ENCODE assay signal across 19 cellular contexts in genomic region chr2:175807031-175807873, GRCh38.
DNase-seq lines count a peak whose midpoint lies in the region; ATAC-seq, FAIRE-seq and TF ChIP-seq lines count a peak whose summit lies in the region.
"Had no signal": no experiment of that assay in that cellular context is flagged by ENCODE, and none has a peak within 500 bp of the region (broad histone marks: within the 10 kb centered on the region; RNA-seq: fewer than 3 reads in every experiment).

No MANE protein-coding gene starts in this region.

- no peak overlapping the region; the same call in 1 of the 2 replicates for H3K4me3 Mint-ChIP-seq in HFFc6
- H3K4me3 Mint-ChIP-seq: activated CD4-positive, alpha-beta T cell treated with anti-CD3 and anti-CD28 coated beads for 36 hours; activated naive CD8-positive, alpha-beta T cell; stimulated activated naive B cell treated with anti-CD40 and anti-IgM and Interleukin-4, amounts not matched to agents 10 μg/mL and 1 μg/mL and 100 μg/mL, for 72 hours; T-helper 2 cell treated with Interferon-gamma antibody and Interleukin-4, amounts not matched to agents 5 μg/mL and 100 μg/mL, for 36 hours had no signal

- H3K4me1 ChIP-seq in BE2C, result peaks cover 14% of the 10 kb centered on the region
- H3K4me1 ChIP-seq in keratinocyte (ENCODE audit: control insufficient read depth, extremely low read depth, insufficient read depth, low read length), result no peaks in the 10 kb centered on the region
- H3K4me1 ChIP-seq: upper lobe of right lung had no signal

- H3K9me3 Mint-ChIP-seq in HFFc6, result no peaks in the 10 kb centered on the region
- H3K9me3 Mint-ChIP-seq: T-helper 2 cell treated with Interferon-gamma antibody and Interleukin-4, amounts not matched to agents 5 μg/mL and 100 μg/mL, for 36 hours had no signal

- no peaks in the 10 kb centered on the region for H3K79me2 ChIP-seq in keratinocyte (ENCODE audit: control insufficient read depth, insufficient read depth, low read length)

- peaks cover 6% of the 10 kb centered on the region for H3K27me3 Mint-ChIP-seq in HFFc6 (ENCODE audit: insufficient read depth)

- H3K4me1 Mint-ChIP-seq in HFFc6 (ENCODE audit: low read depth), result peaks cover 42% of the 10 kb centered on the region
- H3K4me1 Mint-ChIP-seq: activated CD4-positive, alpha-beta T cell treated with anti-CD3 and anti-CD28 coated beads for 36 hours; stimulated activated naive B cell treated with anti-CD40 and anti-IgM and Interleukin-4, amounts not matched to agents 10 μg/mL and 1 μg/mL and 100 μg/mL, for 72 hours had no signal

- no peak overlapping the region for H2AFZ ChIP-seq in keratinocyte (ENCODE audit: control insufficient read depth, low read length)

- no peaks in the 10 kb centered on the region for H3K36me3 Mint-ChIP-seq in HFFc6 (ENCODE audit: low read depth)
- H3K36me3 Mint-ChIP-seq: activated naive CD8-positive, alpha-beta T cell; stimulated activated naive B cell treated with anti-CD40 and anti-IgM and Interleukin-4, amounts not matched to agents 10 μg/mL and 1 μg/mL and 100 μg/mL, for 72 hours had no signal

- H3K4me3 ChIP-seq in BE2C (ENCODE audit: low read depth, low read length), result no peak overlapping the region
- H3K4me3 ChIP-seq in keratinocyte (ENCODE audit: control insufficient read depth in 2 of 3, extremely low read depth in 1 of 3, insufficient read depth in 2 of 3, low read depth in 1 of 3, low read length in 3 of 3), result no peak overlapping the region
- H3K4me3 ChIP-seq: cardiac muscle cell, gastrocnemius medialis, skin epidermis, upper lobe of right lung had no signal

- dilution Hi-C loops in keratinocyte (cut with MboI; ENCODE audit: extremely low pct_ligation_motif_present, low sequenced_read_pairs), result no loop called here

- H4K20me1 ChIP-seq in keratinocyte (ENCODE audit: control insufficient read depth, extremely low read depth, insufficient read depth, low read length), result no peaks in the 10 kb centered on the region

- TF ChIP-seq CTCF in BE2C (IDR thresholded peaks at IDR 0.05; ENCODE audit: low read depth, low read length) (no peak), HFFc6 (IDR thresholded peaks at IDR 0.05) (no peak), keratinocyte (optimal IDR thresholded peaks at IDR 0.05 in 1 of 3, IDR thresholded peaks at IDR 0.05 in 1 of 3, conservative IDR thresholded peaks at IDR 0.05 in 1 of 3; ENCODE audit: extremely low read depth in 1 of 3, insufficient read depth in 2 of 3, low read length in 3 of 3) (no peak)

- ATAC-seq in SK-N-SH treated with all-trans-retinoic acid at 6 μM for 48 hours, result peak; percentile 45
- ATAC-seq: activated CD4-positive, alpha-beta T cell treated with anti-CD3 and anti-CD28 coated beads for 36 hours; gastrocnemius medialis; stimulated activated naive B cell treated with anti-CD40 and anti-IgM and Interleukin-4, amounts not matched to agents 10 μg/mL and 1 μg/mL and 100 μg/mL, for 72 hours; upper lobe of right lung had no signal

- peak; percentile 41 for FAIRE-seq in keratinocyte (lab: Jason Lieb, UNC)

- no peak overlapping the region for H3K4me2 ChIP-seq in keratinocyte (ENCODE audit: control insufficient read depth, extremely low read depth, insufficient read depth, low read depth, low read length)

- peak; percentile 65 for DNase-seq in BE2C
- peak; percentile 87 for DNase-seq in HFFc6
- no peak for DNase-seq in keratinocyte (ENCODE audit: low read depth, low spot score)
- DNase-seq in DMS53 (lab: John Stamatoyannopoulos, UW), result no peak
- no peak for DNase-seq in activated CD4-positive, CD25-positive, alpha-beta regulatory T cell (lab: John Stamatoyannopoulos, UW)
- DNase-seq in GM19238 (ENCODE audit: insufficient read length, low spot score), result no peak
- DNase-seq in NCI-H446 treated with DMSO at 0.1 percent for 48 hours (lab: John Stamatoyannopoulos, UW), result no peak
- DNase-seq: activated CD4-positive, alpha-beta T cell treated with anti-CD3 and anti-CD28 coated beads for 36 hours; gastrocnemius medialis; NCI-H1694; NCI-H526 treated with DMSO at 0.1 percent for 48 hours; nucleus accumbens; stimulated activated naive B cell treated with anti-CD40 and anti-IgM and Interleukin-4, amounts not matched to agents 10 μg/mL and 1 μg/mL and 100 μg/mL, for 72 hours; upper lobe of right lung had no signal

- peaks cover 2% of the 10 kb centered on the region for H3K9me1 ChIP-seq in keratinocyte (ENCODE audit: control insufficient read depth, extremely low read depth, insufficient read depth, low read length)

- peak overlapping the region; percentile 14 for H3K27ac Mint-ChIP-seq in HFFc6
- H3K27ac Mint-ChIP-seq: activated CD4-positive, alpha-beta T cell treated with anti-CD3 and anti-CD28 coated beads for 36 hours; activated naive CD8-positive, alpha-beta T cell; stimulated activated naive B cell treated with anti-CD40 and anti-IgM and Interleukin-4, amounts not matched to agents 10 μg/mL and 1 μg/mL and 100 μg/mL, for 72 hours; T-helper 2 cell treated with Interferon-gamma antibody and Interleukin-4, amounts not matched to agents 5 μg/mL and 100 μg/mL, for 36 hours had no signal

- H3K27me3 ChIP-seq in BE2C, result no peaks in the 10 kb centered on the region
- H3K27me3 ChIP-seq in keratinocyte (ENCODE audit: control insufficient read depth, extremely low read depth, insufficient read depth, low read length), result peaks cover 2% of the 10 kb centered on the region
- H3K27me3 ChIP-seq: cardiac muscle cell, gastrocnemius medialis, upper lobe of right lung had no signal

- H3K36me3 ChIP-seq in BE2C (no peaks in the 10 kb centered on the region), keratinocyte (ENCODE audit: control insufficient read depth in 2 of 2, extremely low read depth in 1 of 2, insufficient read depth in 2 of 2, low read length in 2 of 2) (no peaks in the 10 kb centered on the region)
- H3K36me3 ChIP-seq: cardiac muscle cell, gastrocnemius medialis, upper lobe of right lung had no signal

- H3K9me3 ChIP-seq in BE2C, result no peaks in the 10 kb centered on the region
- no peaks in the 10 kb centered on the region for H3K9me3 ChIP-seq in keratinocyte (ENCODE audit: control insufficient read depth, low read depth, low read length)
- H3K9me3 ChIP-seq: gastrocnemius medialis, upper lobe of right lung had no signal

- no peak overlapping the region for H3K9ac ChIP-seq in keratinocyte (ENCODE audit: control insufficient read depth, extremely low read depth, insufficient read depth, low read length)

- H3K27ac ChIP-seq in keratinocyte (ENCODE audit: control insufficient read depth, insufficient read depth, low read length), result no peak overlapping the region
- H3K27ac ChIP-seq: gastrocnemius medialis, skin epidermis, upper lobe of right lung had no signal

TF ChIP-seq in SK-N-SH treated with all-trans-retinoic acid at 6 μM for 48 hours, 23 proteins besides CTCF, POLR2A, EP300 and RAD21:
- TF ChIP-seq, protein P1, sequence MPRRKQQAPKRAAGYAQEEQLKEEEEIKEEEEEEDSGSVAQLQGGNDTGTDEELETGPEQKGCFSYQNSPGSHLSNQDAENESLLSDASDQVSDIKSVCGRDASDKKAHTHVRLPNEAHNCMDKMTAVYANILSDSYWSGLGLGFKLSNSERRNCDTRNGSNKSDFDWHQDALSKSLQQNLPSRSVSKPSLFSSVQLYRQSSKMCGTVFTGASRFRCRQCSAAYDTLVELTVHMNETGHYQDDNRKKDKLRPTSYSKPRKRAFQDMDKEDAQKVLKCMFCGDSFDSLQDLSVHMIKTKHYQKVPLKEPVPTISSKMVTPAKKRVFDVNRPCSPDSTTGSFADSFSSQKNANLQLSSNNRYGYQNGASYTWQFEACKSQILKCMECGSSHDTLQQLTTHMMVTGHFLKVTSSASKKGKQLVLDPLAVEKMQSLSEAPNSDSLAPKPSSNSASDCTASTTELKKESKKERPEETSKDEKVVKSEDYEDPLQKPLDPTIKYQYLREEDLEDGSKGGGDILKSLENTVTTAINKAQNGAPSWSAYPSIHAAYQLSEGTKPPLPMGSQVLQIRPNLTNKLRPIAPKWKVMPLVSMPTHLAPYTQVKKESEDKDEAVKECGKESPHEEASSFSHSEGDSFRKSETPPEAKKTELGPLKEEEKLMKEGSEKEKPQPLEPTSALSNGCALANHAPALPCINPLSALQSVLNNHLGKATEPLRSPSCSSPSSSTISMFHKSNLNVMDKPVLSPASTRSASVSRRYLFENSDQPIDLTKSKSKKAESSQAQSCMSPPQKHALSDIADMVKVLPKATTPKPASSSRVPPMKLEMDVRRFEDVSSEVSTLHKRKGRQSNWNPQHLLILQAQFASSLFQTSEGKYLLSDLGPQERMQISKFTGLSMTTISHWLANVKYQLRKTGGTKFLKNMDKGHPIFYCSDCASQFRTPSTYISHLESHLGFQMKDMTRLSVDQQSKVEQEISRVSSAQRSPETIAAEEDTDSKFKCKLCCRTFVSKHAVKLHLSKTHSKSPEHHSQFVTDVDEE (CRISPR knock-in tag; IDR thresholded peaks at IDR 0.05), result 0 out of 2 replicates have a peak, but pooled peaks have one; percentile 14
- TF ChIP-seq ZNF8 (CRISPR knock-in tag; IDR thresholded peaks at IDR 0.05), result no peak
- peak; percentile 44 for TF ChIP-seq ISL1 (CRISPR knock-in tag; IDR thresholded peaks at IDR 0.05)
- no peak for TF ChIP-seq BACH2 (CRISPR knock-in tag; IDR thresholded peaks at IDR 0.05; ENCODE audit: borderline replicate concordance)
TF ChIP-seq in SK-N-SH treated with all-trans-retinoic acid at 6 μM for 48 hours: peak in this region for 2.

Comparison
In these comparisons a context has a peak if more than half of its experiments do, and no peak if none do; other contexts are left out.
1. DNase-seq: peak in BE2C (single experiment) and HFFc6 (single experiment); none in keratinocyte (single experiment), DMS53 (single experiment), activated CD4-positive, CD25-positive, alpha-beta regulatory T cell (0 of 4), GM19238 (single experiment) and NCI-H446 treated with DMSO at 0.1 percent for 48 hours (single experiment).